Comparison of ENCODE assay signal across 18 cellular contexts in genomic region chr4:2757426-2757825, GRCh38. TPM values are rescaled to one million over a fixed set of nuclear protein-coding genes. Genes with fewer than 3 reads are reported as not detected.
A peak's percentile ranks its signal among the peaks of the same experiment; 100 is the strongest.
DNase-seq lines count a peak whose midpoint lies in the region; ATAC-seq and TF ChIP-seq lines count a peak whose summit lies in the region.
"Had no signal": no experiment of that assay in that cellular context is flagged by ENCODE, and none has a peak within 500 bp of the region (broad histone marks: within the 10 kb centered on the region; RNA-seq: fewer than 3 reads in every experiment).

No MANE protein-coding gene starts in this region.

- 89% methylated on average over 3 of the region's 3 CpGs for WGBS in mammary epithelial cell (ENCODE audit: low coverage, missing lambda C conversion rate)

- H3K36me3 ChIP-seq in mammary epithelial cell (ENCODE audit: insufficient read depth, low read length): no peaks in the 10 kb centered on the region
- H3K36me3 ChIP-seq: thoracic aorta had no signal

- H2AFZ ChIP-seq in mammary epithelial cell (ENCODE audit: low read depth, low read length): no peak overlapping the region

- no peaks in the 10 kb centered on the region for H3K9me3 Mint-ChIP-seq in MCF 10A (ENCODE audit: unreplicated experiment)
- H3K9me3 Mint-ChIP-seq in WTC11: 0 out of 2 replicates have a peak, but pooled peaks cover 2% of the 10 kb centered on the region
- H3K9me3 Mint-ChIP-seq in memory B cell: no peaks in the 10 kb centered on the region
- no peaks in the 10 kb centered on the region for H3K9me3 Mint-ChIP-seq in type B pancreatic cell

- CTCF ChIA-PET in MCF 10A (lab: Yijun Ruan, JAX): no interaction called here
- CTCF ChIA-PET in mammary epithelial cell (lab: Charles Lee; ENCODE audit: low non-redundant PET): no interaction called here
- CTCF ChIA-PET in WTC11 (lab: Charles Lee): interaction anchor here (1.5 kb wide), 1 partner anchor 61 kb away, joined by 3 read pairs; no protein-coding TSS in a partner anchor

- POLR2A ChIA-PET in MCF 10A (lab: Yijun Ruan, JAX) (interaction anchor here (2.0 to 2.2 kb wide), 2 partner anchors 178 to 179 kb away, joined by 7 to 17 read pairs; no protein-coding TSS in a partner anchor), WTC11 (lab: Charles Lee) (no interaction called here)

- H3K4me1 ChIP-seq in mammary epithelial cell (ENCODE audit: insufficient read depth, low read length): peaks cover 19% of the 10 kb centered on the region

- dilution Hi-C loops in mammary epithelial cell (cut with HindIII; ENCODE audit: low sequenced_read_pairs): no loop called here

- peaks cover 30% of the 10 kb centered on the region for H3K79me2 ChIP-seq in mammary epithelial cell (ENCODE audit: insufficient read depth, low read length)

- intact Hi-C loops in MCF 10A (cut with micrococcal nuclease) (loop anchor here (2.0 kb wide), 1 partner anchor 179 kb away; no protein-coding TSS in a partner anchor), mammary epithelial cell (cut with micrococcal nuclease) (no loop called here)

- ATAC-seq in WTC11 (no peak), memory B cell (ENCODE audit: low read depth) (no peak), GM21367 (IDR thresholded peaks at IDR 0.05; ENCODE audit: unreplicated experiment) (no peak)

- BruUV-seq in MCF 10A (replicated peaks; lab: Mats Ljungman, UMichigan) (no TSS peak), mammary epithelial cell (replicated peaks; lab: Mats Ljungman, UMichigan) (no TSS peak)

- H3K27me3 Mint-ChIP-seq in MCF 10A (ENCODE audit: insufficient read depth, unreplicated experiment): no peaks in the 10 kb centered on the region
- no peaks in the 10 kb centered on the region for H3K27me3 Mint-ChIP-seq in WTC11 (ENCODE audit: low read depth)
- H3K27me3 Mint-ChIP-seq in memory B cell: no peaks in the 10 kb centered on the region
- H3K27me3 Mint-ChIP-seq in type B pancreatic cell: no peaks in the 10 kb centered on the region

- H3K4me3 ChIP-seq in mammary epithelial cell (replicated peaks in 1 of 3; ENCODE audit: insufficient read depth in 1 of 3, low read depth in 2 of 3, low read length in 3 of 3): no peak overlapping the region

- in situ Hi-C loops in mammary epithelial cell (cut with MboI; ENCODE audit: low sequenced_read_pairs in 2 of 2): loop anchor here in 1 of 2 donors (25.0 kb wide), 1 partner anchor 180 kb away; no protein-coding TSS in a partner anchor

- H3K9ac ChIP-seq in mammary epithelial cell (ENCODE audit: insufficient read depth, low read length): no peak overlapping the region

- H3K27me3 ChIP-seq in mammary epithelial cell (ENCODE audit: insufficient read depth, low read length): no peaks in the 10 kb centered on the region

- no peaks in the 10 kb centered on the region for H4K20me1 ChIP-seq in mammary epithelial cell (ENCODE audit: insufficient read depth, low read length)

- H3K4me3 Mint-ChIP-seq in MCF 10A (ENCODE audit: unreplicated experiment): peak overlapping the region; percentile 68
- H3K4me3 Mint-ChIP-seq in WTC11: peak overlapping the region; percentile 51
- peak overlapping the region; percentile 51 for H3K4me3 Mint-ChIP-seq in memory B cell
- peak overlapping the region; percentile 82 for H3K4me3 Mint-ChIP-seq in type B pancreatic cell

- no peaks in the 10 kb centered on the region for H3K9me3 ChIP-seq in mammary epithelial cell (replicated peaks; ENCODE audit: insufficient read depth, low read length)
- H3K9me3 ChIP-seq: thoracic aorta had no signal

- TF ChIP-seq CTCF in MCF 10A (IDR thresholded peaks at IDR 0.05; ENCODE audit: unreplicated experiment): no peak
- no peak for TF ChIP-seq CTCF in mammary epithelial cell (conservative IDR thresholded peaks at IDR 0.05 in 1 of 2, IDR thresholded peaks at IDR 0.05 in 1 of 2; ENCODE audit: extremely low read depth in 1 of 2, insufficient read depth in 1 of 2, low read depth in 1 of 2, low read length in 2 of 2)
- no peak for TF ChIP-seq CTCF in WTC11 (IDR thresholded peaks at IDR 0.05)
- no peak for TF ChIP-seq CTCF in type B pancreatic cell (conservative IDR thresholded peaks at IDR 0.05)

- no peak overlapping the region for H3K27ac ChIP-seq in mammary epithelial cell (ENCODE audit: insufficient read depth, low read depth, low read length)

- DNase-seq in MCF 10A (ENCODE audit: unreplicated experiment) (no peak), mammary epithelial cell (no peak), WTC11 (ENCODE audit: low spot score) (no peak), memory B cell (ENCODE audit: low spot score in 2 of 2) (no peak), type B pancreatic cell (ENCODE audit: extremely low spot score, unreplicated experiment) (no peak), 8988T (no peak)
- DNase-seq in stimulated activated CD4-positive, alpha-beta T cell treated with anti-CD3 and anti-CD28 coated beads, Interleukin-12 subunit alpha, Interleukin-12 subunit beta, amount 100 ng/mL, for 4 hours: no peak
- DNase-seq: activated CD4-positive, alpha-beta T cell treated with anti-CD3 and anti-CD28 coated beads, Interleukin-2, amount 50 U/mL, for 48 hours; C1 segment of cervical spinal cord; central memory CD4-positive, alpha-beta T cell; EL; NCI-H187; NCI-H748 treated with DMSO at 0.1 percent for 48 hours; RPMI8226; stimulated activated CD4-positive, alpha-beta T cell treated with anti-CD3 and anti-CD28 coated beads, Interleukin-15, amount 100 ng/mL, for 24 hours; T1000 had no signal

- peaks cover 23% of the 10 kb centered on the region for H3K4me1 Mint-ChIP-seq in MCF 10A (ENCODE audit: insufficient read depth, unreplicated experiment)
- H3K4me1 Mint-ChIP-seq in WTC11: peaks cover 27% of the 10 kb centered on the region
- H3K4me1 Mint-ChIP-seq in memory B cell: peaks cover 17% of the 10 kb centered on the region
- peaks cover 10% of the 10 kb centered on the region for H3K4me1 Mint-ChIP-seq in type B pancreatic cell (ENCODE audit: unreplicated experiment)

- H3K4me2 ChIP-seq in mammary epithelial cell (ENCODE audit: insufficient read depth, low read depth, low read length): no peak overlapping the region

- H3K36me3 Mint-ChIP-seq in MCF 10A (ENCODE audit: insufficient read depth, unreplicated experiment) (peaks cover 6% of the 10 kb centered on the region), WTC11 (0 out of 2 replicates have a peak, but pooled peaks cover 2% of the 10 kb centered on the region), memory B cell (peaks cover 3% of the 10 kb centered on the region), type B pancreatic cell (peaks cover 2% of the 10 kb centered on the region)

- H3K27ac Mint-ChIP-seq in MCF 10A (ENCODE audit: low read depth, unreplicated experiment) (no peak overlapping the region), WTC11 (no peak overlapping the region), memory B cell (no peak overlapping the region), type B pancreatic cell (peak overlapping the region; percentile 63)

TF ChIP-seq in WTC11, 78 proteins besides CTCF, POLR2A, EP300 and RAD21 (continues in another document):
- TF ChIP-seq PRDM15 (CRISPR knock-in tag; IDR thresholded peaks at IDR 0.05) (no peak), SOX15 (CRISPR knock-in tag; IDR thresholded peaks at IDR 0.05) (no peak), MYBL2 (CRISPR knock-in tag; IDR thresholded peaks at IDR 0.05) (no peak), MLX (CRISPR knock-in tag; IDR thresholded peaks at IDR 0.05) (no peak), TP53 (CRISPR knock-in tag; IDR thresholded peaks at IDR 0.05) (no peak), SP1 (CRISPR knock-in tag; conservative IDR thresholded peaks at IDR 0.05) (no peak), ZBTB21 (CRISPR knock-in tag; IDR thresholded peaks at IDR 0.05; ENCODE audit: borderline replicate concordance) (no peak), RORB (CRISPR knock-in tag; IDR thresholded peaks at IDR 0.05) (no peak), NR3C1 (CRISPR knock-in tag; conservative IDR thresholded peaks at IDR 0.05; ENCODE audit: low read depth) (no peak)

RNA-seq across cellular contexts. Expression of gene TNIP2, which starts 1.3 kb away (rescaled TPM):
- total RNA-seq in MCF 10A (2022): 40.5 and 46.1 TPM in 2 replicates
- 10 to 100 TPM; 21.8 to 32.5 TPM for total RNA-seq in mammary epithelial cell
- polyA plus RNA-seq in mammary epithelial cell: 22.9 TPM
- polyA minus RNA-seq in mammary epithelial cell: 10.9 TPM
- total RNA-seq in WTC11 (2021): 39.3 to 44.4 TPM (median 41.5 TPM) in 3 replicates
- total RNA-seq in type B pancreatic cell (ENCODE audit: low replicate concordance): 25.3 and 26.1 TPM in 2 replicates

RNA-seq across cellular contexts. Expression of gene SH3BP2, which starts 35.5 kb away (rescaled TPM):
- total RNA-seq in MCF 10A (2022): 48.4 and 57.9 TPM in 2 replicates
- total RNA-seq in mammary epithelial cell: 10 to 100 TPM; 14.4 to 26.7 TPM
- polyA plus RNA-seq in mammary epithelial cell: 8.4 TPM
- 12.4 TPM for polyA minus RNA-seq in mammary epithelial cell
- total RNA-seq in WTC11 (2021): 43.2 to 49.1 TPM (median 44.5 TPM) in 3 replicates
- 31.4 and 45.4 TPM in 2 replicates for total RNA-seq in type B pancreatic cell (ENCODE audit: low replicate concordance)
